2 cellular contexts compared by ENCODE assay signal in genomic region chr4:185738038-185738552, GRCh38.
A peak's percentile ranks its signal among the peaks of the same experiment; 100 is the strongest.
TF ChIP-seq lines count a peak whose summit lies in the region.

No MANE protein-coding gene starts in this region.

TF ChIP-seq in SK-N-SH treated with all-trans-retinoic acid at 6 μM for 48 hours, 23 proteins besides CTCF, POLR2A, EP300 and RAD21:
- TF ChIP-seq CSRNP3 (CRISPR knock-in tag; IDR thresholded peaks at IDR 0.05) (no peak), POU6F1 (CRISPR knock-in tag; IDR thresholded peaks at IDR 0.05; ENCODE audit: borderline replicate concordance, low read depth) (no peak), CREB5 (CRISPR knock-in tag; IDR thresholded peaks at IDR 0.05; ENCODE audit: low read depth) (no peak), PPARA (CRISPR knock-in tag; IDR thresholded peaks at IDR 0.05; ENCODE audit: borderline replicate concordance) (no peak), TSHZ2 (CRISPR knock-in tag; IDR thresholded peaks at IDR 0.05) (no peak), ZNF70 (CRISPR knock-in tag; IDR thresholded peaks at IDR 0.05) (no peak), OSR1 (CRISPR knock-in tag; IDR thresholded peaks at IDR 0.05) (no peak), ZC3H10 (CRISPR knock-in tag; IDR thresholded peaks at IDR 0.05) (no peak)
TF ChIP-seq in SK-N-SH treated with all-trans-retinoic acid at 6 μM for 48 hours: peak in this region for 0.

TF ChIP-seq in endothelial cell of umbilical vein, 7 proteins besides CTCF, POLR2A, EP300 and RAD21:
- TF ChIP-seq JUN (IDR thresholded peaks at IDR 0.05; ENCODE audit: borderline replicate concordance, insufficient read depth, insufficient read length, low read depth) = peak; percentile 65
- TF ChIP-seq MYC (IDR thresholded peaks at IDR 0.05; ENCODE audit: low read depth, low read length) = no peak
- no peak for TF ChIP-seq MAX (IDR thresholded peaks at IDR 0.05; ENCODE audit: insufficient read depth, insufficient read length)
- no peak for TF ChIP-seq GATA2 (IDR thresholded peaks at IDR 0.05; ENCODE audit: insufficient read depth, insufficient read length, low read depth, low read length)
- TF ChIP-seq FOS (IDR thresholded peaks at IDR 0.05; ENCODE audit: borderline replicate concordance, insufficient read depth, low read length) = peak; percentile 58
TF ChIP-seq in endothelial cell of umbilical vein: peak in this region for 2.
